Comparison of ENCODE assay signal across 14 cellular contexts in the genomic region with DNA sequence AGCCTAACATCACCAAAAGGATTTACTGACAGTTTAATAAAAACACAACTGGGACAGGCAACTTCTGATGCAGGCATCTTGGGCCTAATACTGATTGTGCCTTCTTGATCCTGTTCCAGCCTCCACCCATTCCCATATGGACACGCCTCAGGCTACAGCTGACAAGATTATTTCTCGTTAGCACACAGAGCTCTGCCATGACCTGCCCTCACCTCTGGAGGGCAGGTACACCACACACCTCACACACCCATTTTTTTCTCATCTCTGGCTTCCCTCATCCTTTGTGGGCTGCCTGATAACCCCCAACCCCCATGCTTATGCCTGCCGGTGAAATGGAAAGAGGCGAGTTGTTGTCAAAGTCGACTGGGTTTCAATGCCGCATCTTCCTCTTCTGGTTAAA.
DNase-seq lines count a peak whose midpoint lies in the region; ATAC-seq and TF ChIP-seq lines count a peak whose summit lies in the region.
"Had no signal": no experiment of that assay in that cellular context is flagged by ENCODE, and none has a peak within 500 bp of the region (broad histone marks: within the 10 kb centered on the region; RNA-seq: fewer than 3 reads in every experiment).

No MANE protein-coding gene starts in this region.

- no peak overlapping the region for H4K12ac ChIP-seq in trophoblast cell (ENCODE audit: low read depth, low read length)

- H4K8ac ChIP-seq in trophoblast cell (ENCODE audit: low read depth, low read length): no peak overlapping the region

- no peak overlapping the region for H3K18ac ChIP-seq in trophoblast cell (ENCODE audit: low read length)

- H2AFZ ChIP-seq in trophoblast cell (ENCODE audit: insufficient read depth, low read length, poor library complexity): no peak overlapping the region

- H3K9me3 ChIP-seq in HEK293 (ENCODE audit: control insufficient read depth, insufficient read depth, low read depth, low read length): no peaks in the 10 kb centered on the region
- no peaks in the 10 kb centered on the region for H3K9me3 ChIP-seq in trophoblast cell (ENCODE audit: insufficient read depth, low read depth, low read length)
- H3K9me3 ChIP-seq: ovary had no signal

- DNase-seq in NCI-H82 (lab: John Stamatoyannopoulos, UW) (peak; percentile 95), trophoblast cell (peak; percentile 86 to 91), mesenteric fat pad (ENCODE audit: low spot score) (no peak)
- DNase-seq: activated CD4-positive, CD25-positive, alpha-beta regulatory T cell; activated T-cell treated with anti-CD3 and anti-CD28 coated beads, Interleukin-2, amount 50 U/mL, for 48 hours; DMS153; kidney glomerular epithelial cell; NCI-H1930; ovary; stimulated activated naive CD4-positive, alpha-beta T cell treated with Interleukin-2 at 50 U/mL for 16 hours had no signal

- peaks cover 0 to 2% of the 10 kb centered on the region in 2 experiments; a peak in 1 of 3 replicates for H3K36me3 ChIP-seq in HEK293 (ENCODE audit: control insufficient read depth in 2 of 2, insufficient read depth in 1 of 2, low read length in 2 of 2)
- H3K36me3 ChIP-seq in trophoblast cell (ENCODE audit: control insufficient read depth in 1 of 2, insufficient read depth in 2 of 2, low read length in 2 of 2): no peaks in the 10 kb centered on the region
- H3K36me3 ChIP-seq: ovary had no signal

- H2BK12ac ChIP-seq in trophoblast cell (ENCODE audit: low read length): no peak overlapping the region

- no peaks in the 10 kb centered on the region for H3K79me2 ChIP-seq in trophoblast cell (ENCODE audit: control insufficient read depth, insufficient read depth, low read length, poor library complexity)

- no peaks in the 10 kb centered on the region for H3K27me3 ChIP-seq in trophoblast cell (ENCODE audit: insufficient read depth, low read length)
- H3K27me3 ChIP-seq: ovary had no signal

- H3K4me1 ChIP-seq in HEK293 (ENCODE audit: control insufficient read depth, insufficient read depth, low read length) (peaks cover 8% of the 10 kb centered on the region), trophoblast cell (ENCODE audit: control insufficient read depth in 1 of 2, insufficient read depth in 2 of 2, low read length in 2 of 2) (peaks cover 17 to 23% of the 10 kb centered on the region in 2 experiments)

- H3K23ac ChIP-seq in trophoblast cell (ENCODE audit: low read length): no peak overlapping the region

- H3K14ac ChIP-seq in trophoblast cell (ENCODE audit: low read length): no peak overlapping the region

- H3K4me3 ChIP-seq in HEK293 (ENCODE audit: low read depth, low read length): no peak overlapping the region
- H3K4me3 ChIP-seq in trophoblast cell (ENCODE audit: low read depth, low read length): no peak overlapping the region
- H3K4me3 ChIP-seq: ovary had no signal

- H3K4ac ChIP-seq in trophoblast cell (ENCODE audit: low read depth, low read length): no peak overlapping the region

- no peak overlapping the region for H2BK5ac ChIP-seq in trophoblast cell (ENCODE audit: low read depth, low read length, poor library complexity)

- POLR2A ChIA-PET in HEK293 (lab: Yijun Ruan, JAX): no interaction called here

- no peak overlapping the region for H3K27ac ChIP-seq in HEK293 (ENCODE audit: extremely low read depth, low read depth, low read length)
- no peak overlapping the region for H3K27ac ChIP-seq in trophoblast cell (ENCODE audit: low read depth, low read length)
- H3K27ac ChIP-seq: ovary had no signal

- peaks cover 25% of the 10 kb centered on the region for H3K79me1 ChIP-seq in trophoblast cell (ENCODE audit: low read length)

- no peak overlapping the region for H2BK120ac ChIP-seq in trophoblast cell (ENCODE audit: insufficient read depth, low read length, poor library complexity)

- TF ChIP-seq CTCF in HEK293 (tag by site-specific recombination; IDR thresholded peaks at IDR 0.05): peak; percentile 54; the same call in 1 of the 2 replicates

- no CpG with 5 or more reads among the region's 6 CpGs for WGBS in trophoblast cell (ENCODE audit: extremely low coverage, insufficient coverage, insufficient read length)

- H3K9ac ChIP-seq in trophoblast cell (ENCODE audit: low read length): no peak overlapping the region

- no peak overlapping the region for H3K4me2 ChIP-seq in trophoblast cell (ENCODE audit: low read length)

- no peak overlapping the region for H4K91ac ChIP-seq in trophoblast cell (ENCODE audit: low read depth, low read length)

- no peak overlapping the region for H2AK5ac ChIP-seq in trophoblast cell (ENCODE audit: low read length)

- ATAC-seq in esophagus mucosa: peak; percentile 93
- ATAC-seq in HG02623 (IDR thresholded peaks at IDR 0.05; ENCODE audit: unreplicated experiment): no peak
- ATAC-seq in GM19023 (IDR thresholded peaks at IDR 0.05; ENCODE audit: unreplicated experiment): no peak

- CTCF ChIA-PET in HEK293 (lab: Yijun Ruan, JAX): no interaction called here

TF ChIP-seq in HEK293, 187 proteins besides CTCF, POLR2A, EP300 and RAD21:
- TF ChIP-seq ZNF600 (tag by site-specific recombination; IDR thresholded peaks at IDR 0.05): no peak
- TF ChIP-seq ZNF2 (tag by site-specific recombination; IDR thresholded peaks at IDR 0.05): no peak
- no peak for TF ChIP-seq ZNF341 (tag by site-specific recombination; IDR thresholded peaks at IDR 0.05; ENCODE audit: low read depth)
- no peak for TF ChIP-seq ZNF670 (tag by site-specific recombination; IDR thresholded peaks at IDR 0.05; ENCODE audit: low read depth)
- TF ChIP-seq ZNF843 (tag by site-specific recombination; IDR thresholded peaks at IDR 0.05): no peak
- no peak for TF ChIP-seq ZNF138 (tag by site-specific recombination; IDR thresholded peaks at IDR 0.05; ENCODE audit: borderline replicate concordance)
- TF ChIP-seq ZNF114 (tag by site-specific recombination; IDR thresholded peaks at IDR 0.05): no peak
- no peak for TF ChIP-seq ZNF16 (tag by site-specific recombination; IDR thresholded peaks at IDR 0.05; ENCODE audit: low read depth)
- TF ChIP-seq ZNF558 (tag by site-specific recombination; IDR thresholded peaks at IDR 0.05): no peak
- TF ChIP-seq ZNF692 (tag by site-specific recombination; IDR thresholded peaks at IDR 0.05): no peak
- no peak for TF ChIP-seq ZNF501 (tag by site-specific recombination; IDR thresholded peaks at IDR 0.05)
- no peak for TF ChIP-seq ZFP69B (tag by site-specific recombination; IDR thresholded peaks at IDR 0.05)
- TF ChIP-seq KLF1 (tag by site-specific recombination; IDR thresholded peaks at IDR 0.05): no peak
- TF ChIP-seq HOXC10 (CRISPR knock-in tag; IDR thresholded peaks at IDR 0.05): no peak
- TF ChIP-seq ZNF146 (tag by site-specific recombination; IDR thresholded peaks at IDR 0.05): no peak
- TF ChIP-seq KLF10 (tag by site-specific recombination; IDR thresholded peaks at IDR 0.05): no peak
- TF ChIP-seq ZNF157 (tag by site-specific recombination; IDR thresholded peaks at IDR 0.05): no peak
- no peak for TF ChIP-seq ELK4 (IDR thresholded peaks at IDR 0.05; ENCODE audit: borderline replicate concordance, low read depth, low read length)
- TF ChIP-seq ZNF404 (tag by site-specific recombination; IDR thresholded peaks at IDR 0.05): no peak
